In the genomic region with DNA sequence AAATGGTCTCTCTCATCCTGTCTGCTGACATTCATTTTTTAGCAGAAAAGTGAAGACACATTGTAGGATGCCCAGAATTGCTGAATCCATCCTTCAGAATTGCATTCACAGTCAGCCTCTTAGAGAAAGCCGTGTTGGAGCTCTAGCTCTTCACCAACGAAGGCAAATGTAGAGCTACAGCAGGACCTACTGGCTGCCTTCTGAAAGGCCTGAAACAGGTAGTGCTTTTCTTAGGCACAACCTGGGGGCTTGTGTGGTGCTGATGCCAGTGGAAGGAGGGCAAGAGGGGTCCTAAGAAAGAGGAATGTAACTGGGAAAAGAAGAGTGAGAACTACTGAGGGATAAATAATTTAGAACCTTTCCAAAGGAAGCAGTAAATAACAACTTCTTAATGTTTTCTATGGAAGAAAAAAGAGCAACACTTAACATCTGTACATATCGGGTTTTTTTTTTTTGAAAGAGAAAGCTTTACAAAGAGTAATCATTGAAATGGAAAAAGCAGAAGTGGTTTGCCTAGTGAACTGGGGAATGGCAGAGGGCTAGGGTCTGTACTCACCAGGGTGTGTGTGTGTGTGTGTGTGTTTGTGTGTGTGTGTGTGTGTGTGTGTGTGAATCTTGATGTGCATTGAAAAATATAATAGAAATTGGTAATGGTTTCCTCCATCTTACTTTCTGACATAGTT, we compare ENCODE assay signal across 1 cellular context.
TF ChIP-seq lines count a peak whose summit lies in the region.

No MANE protein-coding gene starts in this region.

TF ChIP-seq in GM12878, 131 proteins besides CTCF, POLR2A, EP300 and RAD21 (continued from another document and continues in another):
- TF ChIP-seq, protein P1, sequence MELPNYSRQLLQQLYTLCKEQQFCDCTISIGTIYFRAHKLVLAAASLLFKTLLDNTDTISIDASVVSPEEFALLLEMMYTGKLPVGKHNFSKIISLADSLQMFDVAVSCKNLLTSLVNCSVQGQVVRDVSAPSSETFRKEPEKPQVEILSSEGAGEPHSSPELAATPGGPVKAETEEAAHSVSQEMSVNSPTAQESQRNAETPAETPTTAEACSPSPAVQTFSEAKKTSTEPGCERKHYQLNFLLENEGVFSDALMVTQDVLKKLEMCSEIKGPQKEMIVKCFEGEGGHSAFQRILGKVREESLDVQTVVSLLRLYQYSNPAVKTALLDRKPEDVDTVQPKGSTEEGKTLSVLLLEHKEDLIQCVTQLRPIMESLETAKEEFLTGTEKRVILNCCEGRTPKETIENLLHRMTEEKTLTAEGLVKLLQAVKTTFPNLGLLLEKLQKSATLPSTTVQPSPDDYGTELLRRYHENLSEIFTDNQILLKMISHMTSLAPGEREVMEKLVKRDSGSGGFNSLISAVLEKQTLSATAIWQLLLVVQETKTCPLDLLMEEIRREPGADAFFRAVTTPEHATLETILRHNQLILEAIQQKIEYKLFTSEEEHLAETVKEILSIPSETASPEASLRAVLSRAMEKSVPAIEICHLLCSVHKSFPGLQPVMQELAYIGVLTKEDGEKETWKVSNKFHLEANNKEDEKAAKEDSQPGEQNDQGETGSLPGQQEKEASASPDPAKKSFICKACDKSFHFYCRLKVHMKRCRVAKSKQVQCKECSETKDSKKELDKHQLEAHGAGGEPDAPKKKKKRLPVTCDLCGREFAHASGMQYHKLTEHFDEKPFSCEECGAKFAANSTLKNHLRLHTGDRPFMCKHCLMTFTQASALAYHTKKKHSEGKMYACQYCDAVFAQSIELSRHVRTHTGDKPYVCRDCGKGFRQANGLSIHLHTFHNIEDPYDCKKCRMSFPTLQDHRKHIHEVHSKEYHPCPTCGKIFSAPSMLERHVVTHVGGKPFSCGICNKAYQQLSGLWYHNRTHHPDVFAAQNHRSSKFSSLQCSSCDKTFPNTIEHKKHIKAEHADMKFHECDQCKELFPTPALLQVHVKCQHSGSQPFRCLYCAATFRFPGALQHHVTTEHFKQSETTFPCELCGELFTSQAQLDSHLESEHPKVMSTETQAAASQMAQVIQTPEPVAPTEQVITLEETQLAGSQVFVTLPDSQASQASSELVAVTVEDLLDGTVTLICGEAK (IDR thresholded peaks at IDR 0.05; ENCODE audit: borderline replicate concordance) = peak; percentile 68; the same call in 1 of the 2 replicates
- TF ChIP-seq SP1 (IDR thresholded peaks at IDR 0.05; ENCODE audit: low read depth, low read length) = no peak
- no peak for TF ChIP-seq RBBP5 (conservative IDR thresholded peaks at IDR 0.05)
- TF ChIP-seq ATF3 (IDR thresholded peaks at IDR 0.05; ENCODE audit: borderline replicate concordance, extremely low read depth, low read depth, low read length) = no peak
- TF ChIP-seq ZNF24 (IDR thresholded peaks at IDR 0.05) = no peak
- TF ChIP-seq NR2F1 (conservative IDR thresholded peaks at IDR 0.05) = no peak; the same call in 1 of the 2 replicates
- peak; percentile 81 for TF ChIP-seq ZNF384 (IDR thresholded peaks at IDR 0.05; ENCODE audit: borderline replicate concordance, low read depth, low read length)
- TF ChIP-seq NFIC (IDR thresholded peaks at IDR 0.05; ENCODE audit: low read depth, low read length) = peak; percentile 62
- TF ChIP-seq, protein P2, sequence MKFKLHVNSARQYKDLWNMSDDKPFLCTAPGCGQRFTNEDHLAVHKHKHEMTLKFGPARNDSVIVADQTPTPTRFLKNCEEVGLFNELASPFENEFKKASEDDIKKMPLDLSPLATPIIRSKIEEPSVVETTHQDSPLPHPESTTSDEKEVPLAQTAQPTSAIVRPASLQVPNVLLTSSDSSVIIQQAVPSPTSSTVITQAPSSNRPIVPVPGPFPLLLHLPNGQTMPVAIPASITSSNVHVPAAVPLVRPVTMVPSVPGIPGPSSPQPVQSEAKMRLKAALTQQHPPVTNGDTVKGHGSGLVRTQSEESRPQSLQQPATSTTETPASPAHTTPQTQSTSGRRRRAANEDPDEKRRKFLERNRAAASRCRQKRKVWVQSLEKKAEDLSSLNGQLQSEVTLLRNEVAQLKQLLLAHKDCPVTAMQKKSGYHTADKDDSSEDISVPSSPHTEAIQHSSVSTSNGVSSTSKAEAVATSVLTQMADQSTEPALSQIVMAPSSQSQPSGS (IDR thresholded peaks at IDR 0.05; ENCODE audit: low read length) = peak; percentile 52; the same call in 1 of the 2 replicates
- TF ChIP-seq SPI1 (IDR thresholded peaks at IDR 0.05; ENCODE audit: borderline replicate concordance, insufficient read depth, low read depth, low read length) = peak; percentile 97
- peak; percentile 39 for TF ChIP-seq SKIL (IDR thresholded peaks at IDR 0.05; ENCODE audit: low read depth, poor library complexity, severe bottlenecking)
- TF ChIP-seq MLLT1 (IDR thresholded peaks at IDR 0.05) = peak; percentile 74; the same call in 1 of the 2 replicates
- no peak for TF ChIP-seq KDM1A (IDR thresholded peaks at IDR 0.05; ENCODE audit: borderline replicate concordance)
- TF ChIP-seq NBN (IDR thresholded peaks at IDR 0.05) = peak; percentile 95
- 0 out of 2 replicates have a peak, but pooled peaks have one; percentile 68 for TF ChIP-seq IRF4 (IDR thresholded peaks at IDR 0.05; ENCODE audit: low read depth, low read length)
- TF ChIP-seq MXI1 (IDR thresholded peaks at IDR 0.05; ENCODE audit: low read depth, low read length) = no peak
- no peak for TF ChIP-seq HDAC6 (IDR thresholded peaks at IDR 0.05; ENCODE audit: unreplicated experiment)
- TF ChIP-seq STAT1 (conservative IDR thresholded peaks at IDR 0.05) = no peak
- TF ChIP-seq SREBF2 (IDR thresholded peaks at IDR 0.05; ENCODE audit: low read length) = no peak
- no peak for TF ChIP-seq GATAD2B (conservative IDR thresholded peaks at IDR 0.05; ENCODE audit: low read depth)
- TF ChIP-seq MYB (IDR thresholded peaks at IDR 0.05; ENCODE audit: borderline replicate concordance, low read depth, low read length) = no peak
- TF ChIP-seq ZNF274 (IDR thresholded peaks at IDR 0.05; ENCODE audit: insufficient read depth, insufficient read length) = no peak
- 0 out of 2 replicates have a peak, but pooled peaks have one; percentile 3 for TF ChIP-seq MEF2A (IDR thresholded peaks at IDR 0.05; ENCODE audit: insufficient read depth, low read depth, low read length)
- TF ChIP-seq DPF2 (IDR thresholded peaks at IDR 0.05) = peak; percentile 87
- TF ChIP-seq SUPT20H (IDR thresholded peaks at IDR 0.05; ENCODE audit: borderline replicate concordance, control insufficient read depth, low read depth, low read length) = no peak
- TF ChIP-seq POU2F2 (IDR thresholded peaks at IDR 0.05; ENCODE audit: borderline replicate concordance, low read depth, low read length) = peak; percentile 51; the same call in 1 of the 3 replicates
- TF ChIP-seq SUZ12 (IDR thresholded peaks at IDR 0.05; ENCODE audit: unreplicated experiment) = no peak
- TF ChIP-seq, protein P3, sequence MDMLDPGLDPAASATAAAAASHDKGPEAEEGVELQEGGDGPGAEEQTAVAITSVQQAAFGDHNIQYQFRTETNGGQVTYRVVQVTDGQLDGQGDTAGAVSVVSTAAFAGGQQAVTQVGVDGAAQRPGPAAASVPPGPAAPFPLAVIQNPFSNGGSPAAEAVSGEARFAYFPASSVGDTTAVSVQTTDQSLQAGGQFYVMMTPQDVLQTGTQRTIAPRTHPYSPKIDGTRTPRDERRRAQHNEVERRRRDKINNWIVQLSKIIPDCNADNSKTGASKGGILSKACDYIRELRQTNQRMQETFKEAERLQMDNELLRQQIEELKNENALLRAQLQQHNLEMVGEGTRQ (IDR thresholded peaks at IDR 0.05; ENCODE audit: borderline replicate concordance, low read depth, low read length) = no peak
- TF ChIP-seq, protein P4, sequence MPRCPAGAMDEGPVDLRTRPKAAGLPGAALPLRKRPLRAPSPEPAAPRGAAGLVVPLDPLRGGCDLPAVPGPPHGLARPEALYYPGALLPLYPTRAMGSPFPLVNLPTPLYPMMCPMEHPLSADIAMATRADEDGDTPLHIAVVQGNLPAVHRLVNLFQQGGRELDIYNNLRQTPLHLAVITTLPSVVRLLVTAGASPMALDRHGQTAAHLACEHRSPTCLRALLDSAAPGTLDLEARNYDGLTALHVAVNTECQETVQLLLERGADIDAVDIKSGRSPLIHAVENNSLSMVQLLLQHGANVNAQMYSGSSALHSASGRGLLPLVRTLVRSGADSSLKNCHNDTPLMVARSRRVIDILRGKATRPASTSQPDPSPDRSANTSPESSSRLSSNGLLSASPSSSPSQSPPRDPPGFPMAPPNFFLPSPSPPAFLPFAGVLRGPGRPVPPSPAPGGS (IDR thresholded peaks at IDR 0.05; ENCODE audit: borderline replicate concordance, insufficient read depth, low read depth, low read length, poor library complexity, severe bottlenecking) = no peak
- TF ChIP-seq SMAD1 (IDR thresholded peaks at IDR 0.05; ENCODE audit: low read depth, partially characterized antibody) = peak; percentile 31
- no peak for TF ChIP-seq EZH2 (IDR thresholded peaks at IDR 0.05; ENCODE audit: borderline replicate concordance, control insufficient read depth, low read depth, low read length)
- TF ChIP-seq FOS (IDR thresholded peaks at IDR 0.05; ENCODE audit: borderline replicate concordance, extremely low read depth, insufficient read length) = no peak
- TF ChIP-seq, protein P5, sequence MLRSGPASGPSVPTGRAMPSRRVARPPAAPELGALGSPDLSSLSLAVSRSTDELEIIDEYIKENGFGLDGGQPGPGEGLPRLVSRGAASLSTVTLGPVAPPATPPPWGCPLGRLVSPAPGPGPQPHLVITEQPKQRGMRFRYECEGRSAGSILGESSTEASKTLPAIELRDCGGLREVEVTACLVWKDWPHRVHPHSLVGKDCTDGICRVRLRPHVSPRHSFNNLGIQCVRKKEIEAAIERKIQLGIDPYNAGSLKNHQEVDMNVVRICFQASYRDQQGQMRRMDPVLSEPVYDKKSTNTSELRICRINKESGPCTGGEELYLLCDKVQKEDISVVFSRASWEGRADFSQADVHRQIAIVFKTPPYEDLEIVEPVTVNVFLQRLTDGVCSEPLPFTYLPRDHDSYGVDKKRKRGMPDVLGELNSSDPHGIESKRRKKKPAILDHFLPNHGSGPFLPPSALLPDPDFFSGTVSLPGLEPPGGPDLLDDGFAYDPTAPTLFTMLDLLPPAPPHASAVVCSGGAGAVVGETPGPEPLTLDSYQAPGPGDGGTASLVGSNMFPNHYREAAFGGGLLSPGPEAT (IDR thresholded peaks at IDR 0.05; ENCODE audit: low read depth) = peak; percentile 80
- no peak for TF ChIP-seq SRF (IDR thresholded peaks at IDR 0.05; ENCODE audit: low read depth in 2 of 2, low read length in 2 of 2)
- TF ChIP-seq RFX5 (IDR thresholded peaks at IDR 0.05; ENCODE audit: low read depth, low read length) = no peak
- TF ChIP-seq, protein P6, sequence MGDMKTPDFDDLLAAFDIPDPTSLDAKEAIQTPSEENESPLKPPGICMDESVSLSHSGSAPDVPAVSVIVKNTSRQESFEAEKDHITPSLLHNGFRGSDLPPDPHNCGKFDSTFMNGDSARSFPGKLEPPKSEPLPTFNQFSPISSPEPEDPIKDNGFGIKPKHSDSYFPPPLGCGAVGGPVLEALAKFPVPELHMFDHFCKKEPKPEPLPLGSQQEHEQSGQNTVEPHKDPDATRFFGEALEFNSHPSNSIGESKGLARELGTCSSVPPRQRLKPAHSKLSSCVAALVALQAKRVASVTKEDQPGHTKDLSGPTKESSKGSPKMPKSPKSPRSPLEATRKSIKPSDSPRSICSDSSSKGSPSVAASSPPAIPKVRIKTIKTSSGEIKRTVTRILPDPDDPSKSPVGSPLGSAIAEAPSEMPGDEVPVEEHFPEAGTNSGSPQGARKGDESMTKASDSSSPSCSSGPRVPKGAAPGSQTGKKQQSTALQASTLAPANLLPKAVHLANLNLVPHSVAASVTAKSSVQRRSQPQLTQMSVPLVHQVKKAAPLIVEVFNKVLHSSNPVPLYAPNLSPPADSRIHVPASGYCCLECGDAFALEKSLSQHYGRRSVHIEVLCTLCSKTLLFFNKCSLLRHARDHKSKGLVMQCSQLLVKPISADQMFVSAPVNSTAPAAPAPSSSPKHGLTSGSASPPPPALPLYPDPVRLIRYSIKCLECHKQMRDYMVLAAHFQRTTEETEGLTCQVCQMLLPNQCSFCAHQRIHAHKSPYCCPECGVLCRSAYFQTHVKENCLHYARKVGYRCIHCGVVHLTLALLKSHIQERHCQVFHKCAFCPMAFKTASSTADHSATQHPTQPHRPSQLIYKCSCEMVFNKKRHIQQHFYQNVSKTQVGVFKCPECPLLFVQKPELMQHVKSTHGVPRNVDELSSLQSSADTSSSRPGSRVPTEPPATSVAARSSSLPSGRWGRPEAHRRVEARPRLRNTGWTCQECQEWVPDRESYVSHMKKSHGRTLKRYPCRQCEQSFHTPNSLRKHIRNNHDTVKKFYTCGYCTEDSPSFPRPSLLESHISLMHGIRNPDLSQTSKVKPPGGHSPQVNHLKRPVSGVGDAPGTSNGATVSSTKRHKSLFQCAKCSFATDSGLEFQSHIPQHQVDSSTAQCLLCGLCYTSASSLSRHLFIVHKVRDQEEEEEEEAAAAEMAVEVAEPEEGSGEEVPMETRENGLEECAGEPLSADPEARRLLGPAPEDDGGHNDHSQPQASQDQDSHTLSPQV (IDR thresholded peaks at IDR 0.05) = no peak
- peak; percentile 28; the same call in 1 of the 2 replicates for TF ChIP-seq JUNB (IDR thresholded peaks at IDR 0.05)
- 0 out of 2 replicates have a peak, but pooled peaks have one; percentile 13 for TF ChIP-seq YY1 (IDR thresholded peaks at IDR 0.05; ENCODE audit: low read depth, low read length)
